In genomic region chr6:93801101-93801847, GRCh38 we compare ENCODE assay signal across 21 cellular contexts.
"Had no signal": no experiment of that assay in that cellular context is flagged by ENCODE, and none has a peak within 500 bp of the region (broad histone marks: within the 10 kb centered on the region; RNA-seq: fewer than 3 reads in every experiment).

No MANE protein-coding gene starts in this region.

- H3K4me3 ChIP-seq: esophagus squamous epithelium, gastroesophageal sphincter, lung, suprapubic skin, thyroid gland had no signal

- H3K4me3 Mint-ChIP-seq: naive B cell, nephron progenitor cell, type B pancreatic cell had no signal

- H3K9me3 ChIP-seq: esophagus squamous epithelium, gastroesophageal sphincter, neutrophil, suprapubic skin, thyroid gland had no signal

- FAIRE-seq: small intestine, urothelium cell line had no signal

- H3K9me3 Mint-ChIP-seq: nephron progenitor cell, type B pancreatic cell had no signal

- H3K27ac Mint-ChIP-seq: naive B cell, nephron progenitor cell, type B pancreatic cell had no signal

- H3K27me3 Mint-ChIP-seq: naive B cell, type B pancreatic cell had no signal

- H3K4me1 ChIP-seq: esophagus squamous epithelium, gastroesophageal sphincter, suprapubic skin, thyroid gland had no signal

- H3K36me3 ChIP-seq: esophagus squamous epithelium, gastroesophageal sphincter, neutrophil, suprapubic skin, thyroid gland had no signal

- DNase-seq: effector memory CD4-positive, alpha-beta T cell; esophagus squamous epithelium; foreskin fibroblast; glutamatergic neuron; left colon; left ventricle myocardium superior; mesenchymal stem cell; naive B cell; nephron progenitor cell; posterior cingulate gyrus; small intestine; stimulated activated CD4-positive, alpha-beta T cell treated with anti-CD3 and anti-CD28 coated beads, Interleukin-12 subunit alpha, Interleukin-12 subunit beta, amount 100 ng/mL, for 4 hours; stimulated activated CD4-positive, alpha-beta T cell treated with anti-CD3 and anti-CD28 coated beads, Interleukin-2, amount 100 ng/mL, for 48 hours; stimulated activated naive CD8-positive, alpha-beta T cell treated with anti-CD3 and anti-CD28 coated beads, Interleukin-15, Interleukin-2, amounts not matched to agents 100 U/mL and 50 U/mL, for 24 hours; thyroid gland had no signal

- H3K36me3 Mint-ChIP-seq: naive B cell, type B pancreatic cell had no signal

- H3K27ac ChIP-seq: esophagus squamous epithelium, gastroesophageal sphincter, neutrophil, suprapubic skin, thyroid gland had no signal

- ATAC-seq: gastroesophageal sphincter; left colon; left ventricle myocardium superior; stimulated activated naive CD8-positive, alpha-beta T cell treated with anti-CD3 and anti-CD28 coated beads, Interleukin-15, Interleukin-2, amounts not matched to agents 100 U/mL and 50 U/mL, for 24 hours had no signal

- H3K27me3 ChIP-seq: esophagus squamous epithelium, gastroesophageal sphincter, neutrophil, suprapubic skin, thyroid gland had no signal

- H3K4me1 Mint-ChIP-seq: naive B cell, nephron progenitor cell had no signal
